8 cellular contexts compared by ENCODE assay signal in genomic region chr11:129881570-129882170, GRCh38. TPM values are rescaled to one million over a fixed set of nuclear protein-coding genes. Genes with fewer than 3 reads are reported as not detected.
A peak's percentile ranks its signal among the peaks of the same experiment; 100 is the strongest.
DNase-seq lines count a peak whose midpoint lies in the region; ATAC-seq, FAIRE-seq and TF ChIP-seq lines count a peak whose summit lies in the region.

No MANE protein-coding gene starts in this region.

- peak; percentile 68 for TF ChIP-seq CTCF in epithelial cell of proximal tubule (conservative IDR thresholded peaks at IDR 0.05; ENCODE audit: low read depth, low read length)

- peak; percentile 88 for ATAC-seq in GM18498 (IDR thresholded peaks at IDR 0.05; ENCODE audit: unreplicated experiment)

- FAIRE-seq in small intestine (lab: Jason Lieb, UNC): no peak

- peak; percentile 12 to 37 for DNase-seq in AML-193 (lab: John Stamatoyannopoulos, UW)
- DNase-seq in activated CD4-positive, alpha-beta T cell treated with anti-CD3 and anti-CD28 coated beads, Interleukin-2, amount 50 U/mL, for 1 hour: peak; percentile 51
- DNase-seq in epithelial cell of proximal tubule (ENCODE audit: low read depth): no peak
- DNase-seq in small intestine: peak; percentile 30
- no peak for DNase-seq in NCI-H1694 treated with DMSO at 0.1 percent for 48 hours (lab: John Stamatoyannopoulos, UW)
- no peak for DNase-seq in NCI-H226

- WGBS in small intestine, 3 donors: 71 to 77% (median 73%) methylated on average over 9 of the region's 9 CpGs

- H3K36me3 ChIP-seq in small intestine (ENCODE audit: control insufficient read depth in 2 of 2, insufficient read depth in 2 of 2, low read length in 2 of 2): peaks cover 24 to 46% of the 10 kb centered on the region in 2 donors

- no peaks in the 10 kb centered on the region for H3K4me1 ChIP-seq in small intestine (ENCODE audit: control insufficient read depth in 2 of 2, insufficient read depth in 1 of 2, low read depth in 1 of 2, low read length in 1 of 2)

- no peak for TF ChIP-seq EP300 in Ishikawa (IDR thresholded peaks at IDR 0.05; ENCODE audit: borderline replicate concordance)

- H3K27me3 ChIP-seq in small intestine (ENCODE audit: control insufficient read depth in 2 of 2, insufficient read depth in 2 of 2, low read length in 2 of 2): no peaks in the 10 kb centered on the region

- peak; percentile 59 for TF ChIP-seq RAD21 in Ishikawa (IDR thresholded peaks at IDR 0.05; ENCODE audit: low read depth)

- H3K4me3 ChIP-seq in epithelial cell of proximal tubule (ENCODE audit: low read depth, low read length): no peak overlapping the region
- H3K4me3 ChIP-seq in small intestine (ENCODE audit: low read depth in 1 of 2, low read length in 2 of 2): no peak overlapping the region

- no peaks in the 10 kb centered on the region for H3K9me3 ChIP-seq in small intestine (ENCODE audit: control insufficient read depth, low read depth)

- H3K27ac ChIP-seq in small intestine (ENCODE audit: low read depth in 1 of 2, low read length in 1 of 2): no peak overlapping the region

TF ChIP-seq in Ishikawa, 13 proteins besides CTCF, POLR2A, EP300 and RAD21:
- TF ChIP-seq TEAD4 (IDR thresholded peaks at IDR 0.05): no peak
- no peak for TF ChIP-seq FOXM1 (IDR thresholded peaks at IDR 0.05; ENCODE audit: borderline replicate concordance, low read depth)
- no peak for TF ChIP-seq MAX (IDR thresholded peaks at IDR 0.05)
- TF ChIP-seq CEBPB (IDR thresholded peaks at IDR 0.05): no peak
- TF ChIP-seq NFIC (IDR thresholded peaks at IDR 0.05): no peak
- TF ChIP-seq EGR1 (IDR thresholded peaks at IDR 0.05): no peak
- no peak for TF ChIP-seq TAF1 (IDR thresholded peaks at IDR 0.05; ENCODE audit: low read depth)
- TF ChIP-seq USF1 (IDR thresholded peaks at IDR 0.05): no peak
- TF ChIP-seq YY1 (IDR thresholded peaks at IDR 0.05; ENCODE audit: low read depth): no peak
- TF ChIP-seq TCF12 (IDR thresholded peaks at IDR 0.05; ENCODE audit: low read depth): no peak
- no peak for TF ChIP-seq REST (IDR thresholded peaks at IDR 0.05; ENCODE audit: low read depth)

RNA-seq across cellular contexts. Expression of gene NFRKB, which starts 13.7 kb away (rescaled TPM):
- total RNA-seq in epithelial cell of proximal tubule: 13.5 and 23.4 TPM in 2 replicates
- polyA plus RNA-seq in small intestine: 10 to 100 TPM in 1 of 3 donors, 1 to 10 TPM in 2; 7.3 to 10.3 (median 8.7) TPM

Comparison
In these comparisons a context has a peak if more than half of its experiments do, and no peak if none do; other contexts are left out.
1. DNase-seq: peak in AML-193 (2 of 2), activated CD4-positive, alpha-beta T cell treated with anti-CD3 and anti-CD28 coated beads, Interleukin-2, amount 50 U/mL, for 1 hour (single experiment) and small intestine (single experiment); none in epithelial cell of proximal tubule (single experiment), NCI-H1694 treated with DMSO at 0.1 percent for 48 hours (single experiment) and NCI-H226 (single experiment).